Comparison of ENCODE assay signal across 2 cellular contexts in genomic region chr12:124442281-124442680, GRCh38.
TF ChIP-seq lines count a peak whose summit lies in the region.

No MANE protein-coding gene starts in this region.

TF ChIP-seq in endothelial cell of umbilical vein, 7 proteins besides CTCF, POLR2A, EP300 and RAD21:
- TF ChIP-seq MAX (IDR thresholded peaks at IDR 0.05; ENCODE audit: insufficient read depth, insufficient read length) (no peak), POLR2AphosphoS5 (IDR thresholded peaks at IDR 0.05; ENCODE audit: insufficient read depth, low read depth, low read length) (no peak), GATA2 (IDR thresholded peaks at IDR 0.05; ENCODE audit: insufficient read depth, insufficient read length, low read depth, low read length) (no peak), EZH2 (IDR thresholded peaks at IDR 0.05; ENCODE audit: borderline replicate concordance, low read depth, low read length, severe bottlenecking) (no peak), JUN (IDR thresholded peaks at IDR 0.05; ENCODE audit: borderline replicate concordance, insufficient read depth, insufficient read length, low read depth) (no peak), MYC (IDR thresholded peaks at IDR 0.05; ENCODE audit: low read depth, low read length) (no peak), FOS (IDR thresholded peaks at IDR 0.05; ENCODE audit: borderline replicate concordance, insufficient read depth, low read length) (no peak)

TF ChIP-seq in GM23338, 12 proteins besides CTCF, POLR2A, EP300 and RAD21:
- TF ChIP-seq CREB1 (CRISPR knock-in tag; IDR thresholded peaks at IDR 0.05; ENCODE audit: low read depth) (no peak), EZH2phosphoT487 (IDR thresholded peaks at IDR 0.05; ENCODE audit: unreplicated experiment) (no peak), STAT1 (IDR thresholded peaks at IDR 0.05; ENCODE audit: unreplicated experiment) (no peak), REST (IDR thresholded peaks at IDR 0.05; ENCODE audit: unreplicated experiment) (no peak), POLR2AphosphoS5 (IDR thresholded peaks at IDR 0.05; ENCODE audit: low read depth) (no peak), ZNF114 (CRISPR knock-in tag; IDR thresholded peaks at IDR 0.05) (no peak), JUNB (IDR thresholded peaks at IDR 0.05; ENCODE audit: unreplicated experiment) (no peak), ETS1 (IDR thresholded peaks at IDR 0.05) (no peak), EZH2 (IDR thresholded peaks at IDR 0.05; ENCODE audit: low read depth, unreplicated experiment) (no peak), ZNF462 (CRISPR knock-in tag; IDR thresholded peaks at IDR 0.05) (no peak), NANOG (IDR thresholded peaks at IDR 0.05; ENCODE audit: borderline replicate concordance) (no peak), ZNF331 (CRISPR knock-in tag; IDR thresholded peaks at IDR 0.05; ENCODE audit: low read depth) (no peak)
